Comparison of ENCODE assay signal across 17 cellular contexts in the genomic region with DNA sequence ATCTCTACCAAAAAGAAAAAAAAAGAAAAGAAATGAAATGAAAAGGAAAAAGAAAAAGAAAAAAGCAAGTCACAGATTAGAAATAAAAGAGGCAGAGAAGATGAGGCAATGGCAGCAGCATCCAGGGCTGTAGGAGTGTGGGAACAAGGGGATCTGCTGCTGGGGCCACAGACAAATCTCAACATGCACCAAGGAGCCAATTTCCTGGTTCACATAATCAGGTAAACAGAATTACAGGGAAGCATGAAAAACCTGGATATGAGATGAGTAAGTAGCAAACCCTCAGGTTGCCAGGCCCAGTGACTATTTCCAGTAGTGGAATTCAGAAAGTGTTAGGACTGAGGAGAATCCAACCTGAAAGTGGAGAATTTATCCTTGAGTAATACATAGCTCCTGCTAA.
"Had no signal": no experiment of that assay in that cellular context is flagged by ENCODE, and none has a peak within 500 bp of the region (broad histone marks: within the 10 kb centered on the region; RNA-seq: fewer than 3 reads in every experiment).

No MANE protein-coding gene starts in this region.

- H3K4me3 ChIP-seq: MG63 had no signal

- FAIRE-seq: RCC 7860 had no signal

- DNase-seq: KBM-7, MG63, NCI-H1092, NCI-H1105 treated with DMSO at 0.1 percent for 48 hours, NCI-H1417 treated with DMSO at 0.1 percent for 48 hours, NCI-H146, NCI-H1694 treated with DMSO at 0.1 percent for 48 hours, NCI-H1930, NCI-H2081, NCI-H2107, NCI-H2227 treated with DMSO at 0.1 percent for 48 hours, NCI-H524, NCI-H526 treated with DMSO at 0.1 percent for 48 hours, NCI-H774, SHP77, SK-N-SH had no signal

- H3K27me3 ChIP-seq: MG63 had no signal

- H3K36me3 ChIP-seq: MG63 had no signal
